Comparison of ENCODE assay signal across 10 cellular contexts in genomic region chr18:60007641-60008040, GRCh38.
"Had no signal": no experiment of that assay in that cellular context is flagged by ENCODE, and none has a peak within 500 bp of the region (broad histone marks: within the 10 kb centered on the region; RNA-seq: fewer than 3 reads in every experiment).

No MANE protein-coding gene starts in this region.

- H3K4me3 Mint-ChIP-seq: HFFc6, IgD-negative memory B cell had no signal

- H2AFZ ChIP-seq: GM23248 had no signal

- H3K27ac ChIP-seq: GM23248, HL-60 had no signal

- H3K36me3 ChIP-seq: HAP-1 had no signal

- H3K4me3 ChIP-seq: GM23248, HAP-1 had no signal

- H3K27ac Mint-ChIP-seq: HFFc6, IgD-negative memory B cell had no signal

- DNase-seq: GM23248, GOT3, H7, HFFc6, KBM-7 had no signal

- H3K9ac ChIP-seq: GM23248 had no signal

- H3K4me1 Mint-ChIP-seq: IgD-negative memory B cell had no signal

- ATAC-seq: HCT116, HepG2 had no signal

- H3K9me3 ChIP-seq: HAP-1 had no signal

- H3K36me3 Mint-ChIP-seq: IgD-negative memory B cell had no signal

- H3K4me1 ChIP-seq: HAP-1 had no signal
